Comparison of ENCODE assay signal across 1 cellular context in the genomic region with DNA sequence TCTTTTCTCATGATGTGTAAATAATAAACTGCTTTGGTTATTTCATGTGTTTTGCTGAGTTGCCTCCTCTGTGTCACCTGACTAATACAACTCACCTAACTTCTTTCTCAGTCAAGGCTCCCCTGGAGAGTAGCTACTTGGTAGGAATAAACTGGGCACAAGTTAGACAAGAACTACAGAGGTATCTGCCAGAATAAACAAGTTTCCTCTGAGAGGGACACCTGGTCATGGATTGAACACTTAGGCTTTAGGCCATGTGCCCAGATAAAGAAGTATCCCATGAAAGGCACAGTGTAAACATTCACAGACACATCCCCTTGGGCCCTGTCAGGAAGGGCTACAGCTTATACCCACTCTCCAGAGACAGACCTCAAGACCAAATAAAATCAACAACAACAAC.
TF ChIP-seq lines count a peak whose summit lies in the region.

No MANE protein-coding gene starts in this region.

TF ChIP-seq in HepG2, 621 proteins besides CTCF, POLR2A, EP300 and RAD21 (continued from another document):
- TF ChIP-seq, protein P1, sequence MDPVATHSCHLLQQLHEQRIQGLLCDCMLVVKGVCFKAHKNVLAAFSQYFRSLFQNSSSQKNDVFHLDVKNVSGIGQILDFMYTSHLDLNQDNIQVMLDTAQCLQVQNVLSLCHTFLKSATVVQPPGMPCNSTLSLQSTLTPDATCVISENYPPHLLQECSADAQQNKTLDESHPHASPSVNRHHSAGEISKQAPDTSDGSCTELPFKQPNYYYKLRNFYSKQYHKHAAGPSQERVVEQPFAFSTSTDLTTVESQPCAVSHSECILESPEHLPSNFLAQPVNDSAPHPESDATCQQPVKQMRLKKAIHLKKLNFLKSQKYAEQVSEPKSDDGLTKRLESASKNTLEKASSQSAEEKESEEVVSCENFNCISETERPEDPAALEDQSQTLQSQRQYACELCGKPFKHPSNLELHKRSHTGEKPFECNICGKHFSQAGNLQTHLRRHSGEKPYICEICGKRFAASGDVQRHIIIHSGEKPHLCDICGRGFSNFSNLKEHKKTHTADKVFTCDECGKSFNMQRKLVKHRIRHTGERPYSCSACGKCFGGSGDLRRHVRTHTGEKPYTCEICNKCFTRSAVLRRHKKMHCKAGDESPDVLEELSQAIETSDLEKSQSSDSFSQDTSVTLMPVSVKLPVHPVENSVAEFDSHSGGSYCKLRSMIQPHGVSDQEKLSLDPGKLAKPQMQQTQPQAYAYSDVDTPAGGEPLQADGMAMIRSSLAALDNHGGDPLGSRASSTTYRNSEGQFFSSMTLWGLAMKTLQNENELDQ (CRISPR knock-in tag; IDR thresholded peaks at IDR 0.05; ENCODE audit: borderline replicate concordance): no peak
- TF ChIP-seq MATR3 (CRISPR knock-in tag; IDR thresholded peaks at IDR 0.05) (no peak), POLR2AphosphoS2 (IDR thresholded peaks at IDR 0.05; ENCODE audit: low read depth, low read length) (no peak), SIX1 (CRISPR knock-in tag; IDR thresholded peaks at IDR 0.05; ENCODE audit: borderline replicate concordance) (no peak), TMF1 (CRISPR knock-in tag; IDR thresholded peaks at IDR 0.05; ENCODE audit: low read depth) (no peak)
- TF ChIP-seq, protein P2, sequence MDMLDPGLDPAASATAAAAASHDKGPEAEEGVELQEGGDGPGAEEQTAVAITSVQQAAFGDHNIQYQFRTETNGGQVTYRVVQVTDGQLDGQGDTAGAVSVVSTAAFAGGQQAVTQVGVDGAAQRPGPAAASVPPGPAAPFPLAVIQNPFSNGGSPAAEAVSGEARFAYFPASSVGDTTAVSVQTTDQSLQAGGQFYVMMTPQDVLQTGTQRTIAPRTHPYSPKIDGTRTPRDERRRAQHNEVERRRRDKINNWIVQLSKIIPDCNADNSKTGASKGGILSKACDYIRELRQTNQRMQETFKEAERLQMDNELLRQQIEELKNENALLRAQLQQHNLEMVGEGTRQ (IDR thresholded peaks at IDR 0.05; ENCODE audit: low read depth, low read length): no peak
- TF ChIP-seq, protein P2 (CRISPR knock-in tag; IDR thresholded peaks at IDR 0.05; ENCODE audit: borderline replicate concordance): no peak
- TF ChIP-seq, protein P3, sequence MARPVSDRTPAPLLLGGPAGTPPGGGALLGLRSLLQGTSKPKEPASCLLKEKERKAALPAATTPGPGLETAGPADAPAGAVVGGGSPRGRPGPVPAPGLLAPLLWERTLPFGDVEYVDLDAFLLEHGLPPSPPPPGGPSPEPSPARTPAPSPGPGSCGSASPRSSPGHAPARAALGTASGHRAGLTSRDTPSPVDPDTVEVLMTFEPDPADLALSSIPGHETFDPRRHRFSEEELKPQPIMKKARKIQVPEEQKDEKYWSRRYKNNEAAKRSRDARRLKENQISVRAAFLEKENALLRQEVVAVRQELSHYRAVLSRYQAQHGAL (CRISPR knock-in tag; IDR thresholded peaks at IDR 0.05; ENCODE audit: not compliant biosample characterization): no peak
- TF ChIP-seq, protein P4, sequence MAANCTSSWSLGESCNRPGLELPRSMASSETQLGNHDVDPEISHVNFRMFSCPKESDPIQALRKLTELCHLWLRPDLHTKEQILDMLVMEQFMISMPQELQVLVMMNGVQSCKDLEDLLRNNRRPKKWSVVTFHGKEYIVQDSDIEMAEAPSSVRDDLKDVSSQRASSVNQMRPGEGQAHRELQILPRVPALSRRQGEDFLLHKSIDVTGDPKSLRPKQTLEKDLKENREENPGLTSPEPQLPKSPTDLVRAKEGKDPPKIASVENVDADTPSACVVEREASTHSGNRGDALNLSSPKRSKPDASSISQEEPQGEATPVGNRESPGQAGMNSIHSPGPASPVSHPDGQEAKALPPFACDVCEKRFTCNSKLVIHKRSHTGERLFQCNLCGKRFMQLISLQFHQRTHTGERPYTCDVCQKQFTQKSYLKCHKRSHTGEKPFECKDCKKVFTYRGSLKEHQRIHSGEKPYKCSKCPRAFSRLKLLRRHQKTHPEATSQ (CRISPR knock-in tag; IDR thresholded peaks at IDR 0.05; ENCODE audit: borderline replicate concordance): no peak
